Comparison of ENCODE assay signal across 17 cellular contexts in genomic region chr1:175183586-175183985, GRCh38. TPM values are rescaled to one million over a fixed set of nuclear protein-coding genes. Genes with fewer than 3 reads are reported as not detected.
DNase-seq lines count a peak whose midpoint lies in the region; ATAC-seq and TF ChIP-seq lines count a peak whose summit lies in the region.
"Had no signal": no experiment of that assay in that cellular context is flagged by ENCODE, and none has a peak within 500 bp of the region (broad histone marks: within the 10 kb centered on the region; RNA-seq: fewer than 3 reads in every experiment).

No MANE protein-coding gene starts in this region.

- POLR2A ChIA-PET in IMR-90 (lab: Charles Lee; ENCODE audit: unreplicated experiment) = no interaction called here
- POLR2A ChIA-PET in CD4-positive, alpha-beta memory T cell (lab: Charles Lee; ENCODE audit: partially characterized antibody) = interaction anchor here (0.8 kb wide), 1 partner anchor 8 kb away, joined by 3 read pairs; no protein-coding TSS in a partner anchor

- TF ChIP-seq RAD21 in IMR-90 (IDR thresholded peaks at IDR 0.05; ENCODE audit: low read length) = no peak

- H3K9ac ChIP-seq in IMR-90 (ENCODE audit: low read depth, low read length) (no peak overlapping the region), neural progenitor cell (no peak overlapping the region)

- H3K36me3 ChIP-seq in IMR-90 (ENCODE audit: control insufficient read depth, insufficient read depth, low read length) (no peaks in the 10 kb centered on the region), neural progenitor cell (no peaks in the 10 kb centered on the region)
- H3K36me3 ChIP-seq in CD4-positive, alpha-beta memory T cell (ENCODE audit: insufficient read depth, low read length) = peaks cover 12% of the 10 kb centered on the region

- H3K4me3 Mint-ChIP-seq in central memory CD8-positive, alpha-beta T cell = peak overlapping the region; percentile 32
- H3K4me3 Mint-ChIP-seq in neural progenitor cell = no peak overlapping the region
- H3K4me3 Mint-ChIP-seq in CD4-positive, alpha-beta memory T cell = peak overlapping the region in 1 of 8 donors; percentile 40

- H3K9me3 ChIP-seq in IMR-90 (ENCODE audit: control insufficient read depth, insufficient read depth, low read length) (no peaks in the 10 kb centered on the region), neural progenitor cell (ENCODE audit: low read depth) (no peaks in the 10 kb centered on the region)
- H3K9me3 ChIP-seq in CD4-positive, alpha-beta memory T cell (ENCODE audit: control insufficient read depth in 1 of 2, low read length in 2 of 2) = no peaks in the 10 kb centered on the region

- no peaks in the 10 kb centered on the region for H3K79me2 ChIP-seq in neural progenitor cell (ENCODE audit: low read depth)

- WGBS in IMR-90 (ENCODE audit: extremely low coverage in 2 of 2, insufficient read length in 1 of 2), 2 experiments = 69% methylated on average over 2 of the region's 5 CpGs; no CpG with 5 or more reads in 1 of the 2 experiments

- H2BK20ac ChIP-seq in IMR-90 (ENCODE audit: low read depth, low read length) = no peak overlapping the region

- H3K23ac ChIP-seq in IMR-90 (ENCODE audit: low read depth, low read length) = no peak overlapping the region

- no peak for TF ChIP-seq POLR2A in IMR-90 (IDR thresholded peaks at IDR 0.05; ENCODE audit: low read depth, low read length)

- no peak overlapping the region for H2AK5ac ChIP-seq in IMR-90 (ENCODE audit: low read depth, low read length)

- no peaks in the 10 kb centered on the region for H3K27me3 Mint-ChIP-seq in central memory CD8-positive, alpha-beta T cell
- peaks cover 4% of the 10 kb centered on the region for H3K27me3 Mint-ChIP-seq in neural progenitor cell (ENCODE audit: insufficient read depth, low read depth)
- H3K27me3 Mint-ChIP-seq in CD4-positive, alpha-beta memory T cell = no peaks in the 10 kb centered on the region

- H3K56ac ChIP-seq in IMR-90 (ENCODE audit: extremely low read depth, insufficient read depth, low read length) = no peak overlapping the region

- H3K4me2 ChIP-seq in IMR-90 (ENCODE audit: low read depth, low read length) (no peak overlapping the region), neural progenitor cell (no peak overlapping the region)

- no peaks in the 10 kb centered on the region for H3K9me3 Mint-ChIP-seq in central memory CD8-positive, alpha-beta T cell
- no peaks in the 10 kb centered on the region for H3K9me3 Mint-ChIP-seq in neural progenitor cell
- peaks cover 0 to 3% (median 0%) of the 10 kb centered on the region in 8 donors for H3K9me3 Mint-ChIP-seq in CD4-positive, alpha-beta memory T cell

- dilution Hi-C loops in IMR-90 (cut with HindIII; ENCODE audit: low sequenced_read_pairs, unreplicated experiment) = no loop called here

- H2BK5ac ChIP-seq in IMR-90 (ENCODE audit: low read depth, low read length, poor library complexity, severe bottlenecking) = no peak overlapping the region

- H3K4me1 ChIP-seq in IMR-90 (ENCODE audit: control insufficient read depth, insufficient read depth, low read length) = no peaks in the 10 kb centered on the region
- no peaks in the 10 kb centered on the region for H3K4me1 ChIP-seq in neural progenitor cell
- peaks cover 92% of the 10 kb centered on the region for H3K4me1 ChIP-seq in CD4-positive, alpha-beta memory T cell (ENCODE audit: insufficient read depth, low read length)

- H4K5ac ChIP-seq in IMR-90 (ENCODE audit: low read depth, low read length) = no peak overlapping the region

- H4K20me1 ChIP-seq in IMR-90 (ENCODE audit: insufficient read depth, low read length) = no peaks in the 10 kb centered on the region
- no peaks in the 10 kb centered on the region for H4K20me1 ChIP-seq in neural progenitor cell (ENCODE audit: low read depth)

- H3K14ac ChIP-seq in IMR-90 (replicated peaks; ENCODE audit: low read depth, low read length) = no peak overlapping the region

- ATAC-seq in IMR-90 (ENCODE audit: low read depth) = no peak
- ATAC-seq in central memory CD8-positive, alpha-beta T cell (replicated peaks; ENCODE audit: extremely low read depth, poor library complexity, severe bottlenecking) = no peak
- no peak for ATAC-seq in omental fat pad (ENCODE audit: low FRiP score)

- no peaks in the 10 kb centered on the region for H3F3A ChIP-seq in neural progenitor cell (ENCODE audit: low read depth)

- no peak overlapping the region for H2BK120ac ChIP-seq in IMR-90 (ENCODE audit: low read depth, low read length)

- no peak overlapping the region for H4K91ac ChIP-seq in IMR-90 (ENCODE audit: insufficient read depth, low read depth, low read length)

- H3K9me1 ChIP-seq in IMR-90 (ENCODE audit: insufficient read depth, low read length) = no peaks in the 10 kb centered on the region

- no peak overlapping the region for H2AFZ ChIP-seq in IMR-90 (replicated peaks; ENCODE audit: low read length, poor library complexity)
- H2AFZ ChIP-seq in neural progenitor cell (replicated peaks) = peak overlapping the region; percentile 26

- H3K4me3 ChIP-seq in IMR-90 (ENCODE audit: insufficient read depth, low read depth, low read length) (no peak overlapping the region), neural progenitor cell (no peak overlapping the region)
- no peak overlapping the region for H3K4me3 ChIP-seq in CD4-positive, alpha-beta memory T cell (ENCODE audit: low read length in 2 of 2)

- TF ChIP-seq CTCF in IMR-90 (conservative IDR thresholded peaks at IDR 0.05; ENCODE audit: low read depth, low read length) = no peak
- TF ChIP-seq CTCF in neural progenitor cell (IDR thresholded peaks at IDR 0.05) = no peak
- TF ChIP-seq CTCF in omental fat pad (IDR thresholded peaks at IDR 0.05) = no peak

- intact Hi-C loops in IMR-90 (cut with micrococcal nuclease) = no loop called here
- intact Hi-C loops in CD4-positive, alpha-beta memory T cell (cut with micrococcal nuclease) = no loop called here

- in situ Hi-C loops in IMR-90 (cut with MboI; ENCODE audit: low sequenced_read_pairs) = no loop called here

- H2AK9ac ChIP-seq in IMR-90 (replicated peaks; ENCODE audit: low read depth, low read length, poor library complexity) = peak overlapping the region; percentile 31

- H3K27me3 ChIP-seq in IMR-90 (ENCODE audit: control insufficient read depth, insufficient read depth, low read length) (0 out of 2 replicates have a peak, but pooled peaks cover 2% of the 10 kb centered on the region), neural progenitor cell (no peaks in the 10 kb centered on the region)
- H3K27me3 ChIP-seq in CD4-positive, alpha-beta memory T cell (ENCODE audit: insufficient read depth, low read length) = no peaks in the 10 kb centered on the region

- no peak overlapping the region for H3K18ac ChIP-seq in IMR-90 (ENCODE audit: low read depth, low read length)

- H3K27ac Mint-ChIP-seq in central memory CD8-positive, alpha-beta T cell (ENCODE audit: low read depth) = no peak overlapping the region
- no peak overlapping the region for H3K27ac Mint-ChIP-seq in neural progenitor cell
- peak overlapping the region in 2 of 7 donors; percentile 12 to 42 for H3K27ac Mint-ChIP-seq in CD4-positive, alpha-beta memory T cell

- peaks cover 92% of the 10 kb centered on the region for H3K4me1 Mint-ChIP-seq in central memory CD8-positive, alpha-beta T cell
- no peaks in the 10 kb centered on the region for H3K4me1 Mint-ChIP-seq in neural progenitor cell
- H3K4me1 Mint-ChIP-seq in CD4-positive, alpha-beta memory T cell = peaks cover 71 to 97% (median 92%) of the 10 kb centered on the region in 4 donors

- no peak overlapping the region for H3K4ac ChIP-seq in IMR-90 (ENCODE audit: low read depth, low read length)

- DNase-seq in NCI-H82 (lab: John Stamatoyannopoulos, UW) (peak; percentile 54), NCI-H82 treated with DMSO at 0.1 percent for 48 hours (lab: John Stamatoyannopoulos, UW; ENCODE audit: unreplicated experiment) (no peak), IMR-90 (no peak), neural progenitor cell (ENCODE audit: low spot score) (peak; percentile 30), omental fat pad (ENCODE audit: low spot score) (no peak), NCI-H1694 treated with DMSO at 0.1 percent for 48 hours (lab: John Stamatoyannopoulos, UW) (no peak)
- no peak for DNase-seq in central memory CD8-positive, alpha-beta T cell (ENCODE audit: low spot score in 2 of 2)
- DNase-seq in CD4-positive, alpha-beta memory T cell = no peak
- DNase-seq: Calu3, HCEC 1CT, MV-4-11, NCI-H1417 treated with DMSO at 0.1 percent for 48 hours, NCI-H2081, NCI-H524, RPMI8226 had no signal

- H4K8ac ChIP-seq in IMR-90 (ENCODE audit: low read depth in 2 of 2, low read length in 2 of 2) = no peak overlapping the region

- H3K36me3 Mint-ChIP-seq in central memory CD8-positive, alpha-beta T cell (ENCODE audit: insufficient read depth) = peaks cover 19% of the 10 kb centered on the region
- H3K36me3 Mint-ChIP-seq in neural progenitor cell = no peaks in the 10 kb centered on the region
- H3K36me3 Mint-ChIP-seq in CD4-positive, alpha-beta memory T cell = peaks cover 65 to 76% of the 10 kb centered on the region in 2 donors

- CTCF ChIA-PET in IMR-90 (lab: Yijun Ruan, JAX) = no interaction called here
- CTCF ChIA-PET in CD4-positive, alpha-beta memory T cell (lab: Charles Lee; ENCODE audit: partially characterized antibody) = interaction anchor here (1.0 to 1.9 kb wide), 4 partner anchors 11 to 154 kb away, joined by 3 to 7 read pairs (median 6); no protein-coding TSS in a partner anchor

- H3K27ac ChIP-seq in IMR-90 (ENCODE audit: insufficient read depth, low read length) = no peak overlapping the region
- no peak overlapping the region for H3K27ac ChIP-seq in neural progenitor cell
- H3K27ac ChIP-seq in CD4-positive, alpha-beta memory T cell (ENCODE audit: low read depth, low read length) = no peak overlapping the region
- H3K27ac ChIP-seq: 22Rv1, C4-2B had no signal

- no TSS peak for BruUV-seq in IMR-90 (replicated peaks; lab: Mats Ljungman, UMichigan)

- no peaks in the 10 kb centered on the region for H3K79me1 ChIP-seq in IMR-90 (ENCODE audit: low read depth in 1 of 2, low read length in 2 of 2)

- H2BK15ac ChIP-seq in IMR-90 (ENCODE audit: low read depth, low read length) = no peak overlapping the region

TF ChIP-seq in IMR-90, 13 proteins besides CTCF, POLR2A, EP300 and RAD21 (continues in another document):
- TF ChIP-seq MXI1 (IDR thresholded peaks at IDR 0.05; ENCODE audit: borderline replicate concordance, low read depth, low read length) = no peak

RNA-seq across cellular contexts. Expression of gene KIAA0040, which starts 9.0 kb away (rescaled TPM):
- total RNA-seq in IMR-90 (2012; rRNA removed) = under 0.01 and 0.18 TPM in 2 replicates
- polyA plus RNA-seq in IMR-90 (2012; rRNA removed) = 0.05 TPM in 1 of 2 replicates, not detected in the other
- 0.01 TPM in 1 of 2 replicates, not detected in the other for polyA plus RNA-seq in IMR-90 (2012; cell fraction: cytosol; rRNA removed)
- polyA plus RNA-seq in IMR-90 (2012; cell fraction: nucleus; rRNA removed; ENCODE audit: low replicate concordance) = 0.01 TPM in 1 of 2 replicates, not detected in the other
- total RNA-seq in neural progenitor cell (ENCODE audit: low replicate concordance) = 0.15 TPM in 1 of 2 replicates, not detected in the other
- 100 to 1,000 TPM in 2 of 4 donors, 10 to 100 TPM in 2; 83.4 to 172 (median 113) TPM for total RNA-seq in omental fat pad
- 10 to 100 TPM; 28.7 to 33.6 TPM for total RNA-seq in CD4-positive, alpha-beta memory T cell
- polyA plus RNA-seq in CD4-positive, alpha-beta memory T cell = 10 to 100 TPM; 36.2 to 53.8 TPM

Comparison
In these comparisons a context has a peak if more than half of its experiments do, and no peak if none do; other contexts are left out.
1. DNase-seq: peak in NCI-H82 (single experiment) and neural progenitor cell (single experiment); none in NCI-H82 treated with DMSO at 0.1 percent for 48 hours (single experiment), IMR-90 (single experiment), central memory CD8-positive, alpha-beta T cell (0 of 2), omental fat pad (single experiment), CD4-positive, alpha-beta memory T cell (0 of 5) and NCI-H1694 treated with DMSO at 0.1 percent for 48 hours (single experiment).
2. RNA of gene KIAA0040, which starts 9.0 kb away (total RNA-seq): 83.4 to 172 TPM in omental fat pad and 28.7 to 33.6 TPM in CD4-positive, alpha-beta memory T cell; under 0.01 to 0.18 TPM in IMR-90 and 0.15 TPM in neural progenitor cell; every median in the first group is over 10 times any median in the second.